30 cellular contexts compared by ENCODE assay signal in genomic region chr6:126926926-126927325, GRCh38.
"Had no signal": no experiment of that assay in that cellular context is flagged by ENCODE, and none has a peak within 500 bp of the region (broad histone marks: within the 10 kb centered on the region; RNA-seq: fewer than 3 reads in every experiment).

No MANE protein-coding gene starts in this region.

- H3K9me3 Mint-ChIP-seq: activated naive CD4-positive, alpha-beta T cell treated with anti-CD3 and anti-CD28 coated beads, Interleukin-2, amount 10 ng/mL, durations not matched to agents 7 days and 5 days; activated naive CD8-positive, alpha-beta T cell treated with anti-CD3 and anti-CD28 coated beads, Interleukin-2, amount 50 U/mL, for 24 hours; activated T-helper 1 cell treated with anti-CD3 and anti-CD28 coated beads, Interleukin-12 subunit alpha, Interleukin-12 subunit beta, Interleukin-2, Interleukin-4 antibody, amounts not matched to agents 30 ng/mL and 10 ng/mL and 1 ng/mL, durations not matched to agents 14 hours and 24 hours and 36 hours; T-helper 1 cell treated with Interleukin-12 subunit alpha and Interleukin-12 subunit beta and Interleukin-4 antibody, amounts not matched to agents 30 μg/mL and 1 μg/mL, for 36 hours had no signal

- H3K9me3 ChIP-seq: gastroesophageal sphincter, left ventricle myocardium inferior, psoas muscle, spleen, suprapubic skin, tibial artery had no signal

- H3K36me3 Mint-ChIP-seq: activated naive CD4-positive, alpha-beta T cell treated with anti-CD3 and anti-CD28 coated beads, Interleukin-2, amount 10 ng/mL, durations not matched to agents 7 days and 5 days; naive B cell had no signal

- H3K27ac Mint-ChIP-seq: activated naive CD4-positive, alpha-beta T cell treated with anti-CD3 and anti-CD28 coated beads, Interleukin-2, amount 10 ng/mL, durations not matched to agents 7 days and 5 days; activated naive CD8-positive, alpha-beta T cell treated with anti-CD3 and anti-CD28 coated beads, Interleukin-2, amount 50 U/mL, for 24 hours; activated T-helper 1 cell treated with anti-CD3 and anti-CD28 coated beads, Interleukin-12 subunit alpha, Interleukin-12 subunit beta, Interleukin-2, Interleukin-4 antibody, amounts not matched to agents 30 ng/mL and 10 ng/mL and 1 ng/mL, durations not matched to agents 14 hours and 24 hours and 36 hours; naive B cell; T-helper 1 cell treated with Interleukin-12 subunit alpha and Interleukin-12 subunit beta and Interleukin-4 antibody, amounts not matched to agents 30 μg/mL and 1 μg/mL, for 36 hours had no signal

- H3K4me3 Mint-ChIP-seq: activated naive CD4-positive, alpha-beta T cell treated with anti-CD3 and anti-CD28 coated beads, Interleukin-2, amount 10 ng/mL, durations not matched to agents 7 days and 5 days; activated naive CD8-positive, alpha-beta T cell treated with anti-CD3 and anti-CD28 coated beads, Interleukin-2, amount 50 U/mL, for 24 hours; activated T-helper 1 cell treated with anti-CD3 and anti-CD28 coated beads, Interleukin-12 subunit alpha, Interleukin-12 subunit beta, Interleukin-2, Interleukin-4 antibody, amounts not matched to agents 30 ng/mL and 10 ng/mL and 1 ng/mL, durations not matched to agents 14 hours and 24 hours and 36 hours; naive B cell; T-helper 1 cell treated with Interleukin-12 subunit alpha and Interleukin-12 subunit beta and Interleukin-4 antibody, amounts not matched to agents 30 μg/mL and 1 μg/mL, for 36 hours had no signal

- ATAC-seq: activated CD4-positive, CD25-positive, alpha-beta regulatory T cell treated with anti-CD3 and anti-CD28 coated beads, Interleukin-2, amount 50 U/mL, for 24 hours; activated naive CD8-positive, alpha-beta T cell treated with anti-CD3 and anti-CD28 coated beads, Interleukin-2, amount 50 U/mL, for 24 hours; gastroesophageal sphincter; psoas muscle had no signal

- DNase-seq: activated CD4-positive, alpha-beta T cell treated with anti-CD3 and anti-CD28 coated beads for 48 hours; activated CD4-positive, alpha-beta T cell treated with anti-CD3 and anti-CD28 coated beads, Interleukin-2, amount 50 U/mL, for 48 hours; activated CD8-positive, alpha-beta memory T cell treated with anti-CD3 and anti-CD28 coated beads, Interleukin-2, amount 50 U/mL, for 4 hours; activated effector memory CD4-positive, alpha-beta T cell treated with anti-CD3 and anti-CD28 coated beads, Interleukin-2, amount 50 U/mL, for 16 hours; activated naive CD4-positive, alpha-beta T cell treated with anti-CD3 and anti-CD28 coated beads, Interleukin-2, amount 10 ng/mL, durations not matched to agents 7 days and 5 days; activated naive CD8-positive, alpha-beta T cell treated with anti-CD3 and anti-CD28 coated beads, Interleukin-2, amount 50 U/mL, for 24 hours; activated T-cell treated with anti-CD3 and anti-CD28 coated beads, Interleukin-2, amount 50 U/mL, for 1 hour; dorsolateral prefrontal cortex; effector memory CD4-positive, alpha-beta T cell; erythroblast; hippocampal formation; kidney glomerular epithelial cell; left ventricle myocardium inferior; naive B cell; nucleus accumbens; psoas muscle; spleen; stimulated activated naive CD4-positive, alpha-beta T cell; SW 1271; T-helper 9 cell; tibial artery had no signal

- H3K4me3 ChIP-seq: coronary artery, dorsolateral prefrontal cortex, gastroesophageal sphincter, left ventricle myocardium inferior, lung, psoas muscle, spleen, suprapubic skin, tibial artery had no signal

- H3K79me2 ChIP-seq: parathyroid adenoma had no signal

- H3K36me3 ChIP-seq: gastroesophageal sphincter, left ventricle myocardium inferior, spleen, suprapubic skin, tibial artery had no signal

- H3K4me1 Mint-ChIP-seq: activated naive CD4-positive, alpha-beta T cell treated with anti-CD3 and anti-CD28 coated beads, Interleukin-2, amount 10 ng/mL, durations not matched to agents 7 days and 5 days; activated naive CD8-positive, alpha-beta T cell treated with anti-CD3 and anti-CD28 coated beads, Interleukin-2, amount 50 U/mL, for 24 hours; naive B cell had no signal

- H3K27me3 Mint-ChIP-seq: activated naive CD4-positive, alpha-beta T cell treated with anti-CD3 and anti-CD28 coated beads, Interleukin-2, amount 10 ng/mL, durations not matched to agents 7 days and 5 days; activated naive CD8-positive, alpha-beta T cell treated with anti-CD3 and anti-CD28 coated beads, Interleukin-2, amount 50 U/mL, for 24 hours had no signal

- H2AFZ ChIP-seq: parathyroid adenoma had no signal

- H3K27ac ChIP-seq: coronary artery, dorsolateral prefrontal cortex, gastroesophageal sphincter, left ventricle myocardium inferior, parathyroid adenoma, psoas muscle, spleen, suprapubic skin, tibial artery, VCaP had no signal

- H3K4me1 ChIP-seq: left ventricle myocardium inferior, parathyroid adenoma, psoas muscle, spleen, suprapubic skin had no signal

- H3K27me3 ChIP-seq: gastroesophageal sphincter, spleen, suprapubic skin, tibial artery had no signal
